Comparison of ENCODE assay signal across 10 cellular contexts in genomic region chr9:130045657-130046450, GRCh38. TPM values are rescaled to one million over a fixed set of nuclear protein-coding genes. Genes with fewer than 3 reads are reported as not detected.
DNase-seq lines count a peak whose midpoint lies in the region; ATAC-seq, FAIRE-seq and TF ChIP-seq lines count a peak whose summit lies in the region.
"Had no signal": no experiment of that assay in that cellular context is flagged by ENCODE, and none has a peak within 500 bp of the region (broad histone marks: within the 10 kb centered on the region; RNA-seq: fewer than 3 reads in every experiment).

No MANE protein-coding gene starts in this region.

- peak overlapping the region; percentile 81 for H3K4me3 ChIP-seq in DOHH2 (ENCODE audit: low read length)
- peak overlapping the region; percentile 32 for H3K4me3 ChIP-seq in NB4 (ENCODE audit: low read depth, low read length)
- H3K4me3 ChIP-seq in K562: no peak overlapping the region
- no peak overlapping the region for H3K4me3 ChIP-seq in parathyroid adenoma (ENCODE audit: low read depth, low read length)
- H3K4me3 ChIP-seq: uterus had no signal

- intact Hi-C loops in K562 (cut with micrococcal nuclease): no loop called here

- POLR2A ChIA-PET in K562 (lab: Yijun Ruan, JAX): interaction anchor here (0.7 to 1.7 kb wide), 2 partner anchors 7 to 181 kb away, joined by 3 to 7 read pairs; partner anchors contain the start of gene GPR107

- H4K20me1 ChIP-seq in DOHH2 (ENCODE audit: control insufficient read depth, insufficient read depth, low read depth, low read length) (no peaks in the 10 kb centered on the region), K562 (replicated peaks; ENCODE audit: control insufficient read depth, insufficient read depth, low read length) (no peaks in the 10 kb centered on the region; the same call in 1 of the 2 replicates)

- H3K36me3 ChIP-seq in DOHH2 (ENCODE audit: control insufficient read depth, low read length) (peaks cover 18% of the 10 kb centered on the region), K562 (ENCODE audit: control insufficient read depth, insufficient read depth, low read length) (no peaks in the 10 kb centered on the region), parathyroid adenoma (ENCODE audit: control insufficient read depth, insufficient read depth, low read length) (no peaks in the 10 kb centered on the region)
- H3K36me3 ChIP-seq: uterus had no signal

- TF ChIP-seq CTCF in DOHH2 (IDR thresholded peaks at IDR 0.05; ENCODE audit: low read depth, low read length, poor library complexity, severe bottlenecking) (no peak), NB4 (IDR thresholded peaks at IDR 0.05; ENCODE audit: low read depth, low read length) (no peak), K562 (IDR thresholded peaks at IDR 0.05 in 2 of 3, conservative IDR thresholded peaks at IDR 0.05 in 1 of 3; ENCODE audit: insufficient read depth in 2 of 3, low read depth in 1 of 3, low read length in 3 of 3) (no peak), parathyroid adenoma (IDR thresholded peaks at IDR 0.05) (no peak)

- H3K4me1 ChIP-seq in DOHH2 (ENCODE audit: control insufficient read depth, low read length) (peaks cover 46% of the 10 kb centered on the region), K562 (replicated peaks in 1 of 2; ENCODE audit: control insufficient read depth in 2 of 2, insufficient read depth in 2 of 2, low read length in 2 of 2) (peaks cover 27 to 30% of the 10 kb centered on the region in 2 experiments), parathyroid adenoma (no peaks in the 10 kb centered on the region)
- H3K4me1 ChIP-seq: uterus had no signal

- H3K79me2 ChIP-seq in DOHH2 (ENCODE audit: control insufficient read depth, low read length): peaks cover 33% of the 10 kb centered on the region
- no peaks in the 10 kb centered on the region; the same call in 2 of the 3 replicates for H3K79me2 ChIP-seq in K562 (ENCODE audit: control insufficient read depth, insufficient read depth, low read length)
- H3K79me2 ChIP-seq in parathyroid adenoma: peaks cover 3% of the 10 kb centered on the region

- TF ChIP-seq POLR2A in NB4 (IDR thresholded peaks at IDR 0.05; ENCODE audit: extremely low read depth, insufficient read length) (no peak), K562 (conservative IDR thresholded peaks at IDR 0.05) (no peak)

- H3K4me2 ChIP-seq in DOHH2 (ENCODE audit: low read length) (peak overlapping the region; percentile 76), K562 (ENCODE audit: insufficient read depth, low read length) (no peak overlapping the region), parathyroid adenoma (ENCODE audit: low read length) (no peak overlapping the region)

- ATAC-seq in K562: no peak
- ATAC-seq in HG03045 (IDR thresholded peaks at IDR 0.05; ENCODE audit: unreplicated experiment): no peak

- H3K9me2 ChIP-seq in DOHH2 (replicated peaks; ENCODE audit: control insufficient read depth, low read length): no peaks in the 10 kb centered on the region

- DNase-seq in NB4 (ENCODE audit: low read depth) (peak; percentile 29), K562 (ENCODE audit: extremely low read depth in 1 of 4, low spot score in 3 of 4) (no peak), foreskin melanocyte (no peak), DMS79 treated with DMSO at 0.1 percent for 48 hours (lab: John Stamatoyannopoulos, UW) (no peak)
- DNase-seq: NCI-H526, uterus had no signal

- H3K27me3 ChIP-seq in DOHH2 (ENCODE audit: control insufficient read depth, low read length) (no peaks in the 10 kb centered on the region), K562 (ENCODE audit: control insufficient read depth in 2 of 2, insufficient read depth in 2 of 2, low read length in 2 of 2) (peaks cover 5 to 12% of the 10 kb centered on the region in 2 experiments; a peak in 3 of 5 replicates), parathyroid adenoma (ENCODE audit: control insufficient read depth, insufficient read depth, low read length) (no peaks in the 10 kb centered on the region)
- H3K27me3 ChIP-seq: uterus had no signal

- no peak overlapping the region for H2AFZ ChIP-seq in K562 (ENCODE audit: low read depth, low read length)
- H2AFZ ChIP-seq in parathyroid adenoma: no peak overlapping the region

- in situ Hi-C loops in K562 (cut with MboI): no loop called here

- H3K9ac ChIP-seq in K562 (ENCODE audit: insufficient read depth in 1 of 2, low read depth in 2 of 2, low read length in 2 of 2) (no peak overlapping the region), parathyroid adenoma (no peak overlapping the region)

- peaks cover 37% of the 10 kb centered on the region for H3F3A ChIP-seq in DOHH2 (ENCODE audit: control insufficient read depth, insufficient read depth)

- H3K27ac ChIP-seq in DOHH2 (ENCODE audit: low read depth, low read length) (peak overlapping the region; percentile 92), K562 (ENCODE audit: extremely low read depth, low read depth, low read length) (peak overlapping the region; percentile 36; the same call in 1 of the 3 replicates), parathyroid adenoma (peak overlapping the region; percentile 11)

- H3K9me1 ChIP-seq in K562 (ENCODE audit: control insufficient read depth, insufficient read depth, low read length): no peaks in the 10 kb centered on the region

- no TSS peak for BruUV-seq in K562 (replicated peaks; lab: Mats Ljungman, UMichigan)

- no peak for FAIRE-seq in K562 (lab: Jason Lieb, UNC)
- FAIRE-seq: TTC549 had no signal

- no peak for TF ChIP-seq EP300 in K562 (IDR thresholded peaks at IDR 0.05; ENCODE audit: low read length)

- no peak for TF ChIP-seq RAD21 in K562 (CRISPR knock-in tag; conservative IDR thresholded peaks at IDR 0.05 in 1 of 2, IDR thresholded peaks at IDR 0.05 in 1 of 2)

- CTCF ChIA-PET in K562 (lab: Yijun Ruan, JAX; ENCODE audit: low intra/inter-chr PET ratio): no interaction called here

- H3K9me3 ChIP-seq in DOHH2 (ENCODE audit: control insufficient read depth, insufficient read depth, low read length) (no peaks in the 10 kb centered on the region), K562 (replicated peaks; ENCODE audit: control insufficient read depth, insufficient read depth, low read depth, low read length) (no peaks in the 10 kb centered on the region), parathyroid adenoma (ENCODE audit: control insufficient read depth, low read length) (no peaks in the 10 kb centered on the region)
- H3K9me3 ChIP-seq: uterus had no signal

- WGBS in K562 (ENCODE audit: insufficient coverage, low coverage, missing lambda C conversion rate): 12% methylated on average over 4 of the region's 4 CpGs

TF ChIP-seq in K562, 482 proteins besides CTCF, POLR2A, EP300 and RAD21 (continues in another document):
- no peak for TF ChIP-seq ZNF76 (CRISPR knock-in tag; IDR thresholded peaks at IDR 0.05; ENCODE audit: borderline replicate concordance)
- TF ChIP-seq ZNF57 (CRISPR knock-in tag; IDR thresholded peaks at IDR 0.05): no peak
- no peak for TF ChIP-seq THRAP3 (IDR thresholded peaks at IDR 0.05; ENCODE audit: borderline replicate concordance)
- no peak for TF ChIP-seq ZFP91 (CRISPR knock-in tag; IDR thresholded peaks at IDR 0.05)

RNA-seq across cellular contexts. Expression of gene FNBP1, which starts 2.9 kb away (rescaled TPM):
- 24.0 and 44.9 TPM in 2 replicates for total RNA-seq in K562 (2011; cell fraction: chromatin; rRNA removed; ENCODE audit: low replicate concordance)
- total RNA-seq in K562 (2011; cell fraction: nucleolus; rRNA removed): 8.5 and 10.9 TPM in 2 replicates
- 10.9 and 12.6 TPM in 2 replicates for total RNA-seq in K562 (2011; cell fraction: nucleoplasm; rRNA removed)
- total RNA-seq in K562 (2014; rRNA removed) (8.2 and 8.4 TPM in 2 replicates), K562 (2014; rRNA removed; fragmentation: Illumina TruSeq; extraction: Trizol) (6.9 and 13.2 TPM in 2 replicates), K562 (2015; rRNA removed; fragmentation: Illumina TruSeq; extraction: Trizol) (13.5 and 14.9 TPM in 2 replicates), K562 (2021) (8.5 and 10.7 TPM in 2 replicates)
- polyA plus RNA-seq in K562 (2011; rRNA removed) (7.2 and 7.6 TPM in 2 replicates), K562 (2014; fragmentation: Illumina TruSeq; extraction: Trizol) (6.1 TPM in 2 replicates), K562 (2014; fragmentation: Nextera tagmentation; extraction: Ambion mirVana) (1 to 10 TPM; 1.8 to 2.2 TPM), K562 (2014; rRNA removed) (5.4 and 8.0 TPM in 2 replicates)
- 2.2 and 4.2 TPM in 2 replicates for polyA plus RNA-seq in K562 (2011; cell fraction: cytosol; rRNA removed)
- 5.8 and 7.6 TPM in 2 replicates for polyA plus RNA-seq in K562 (2011; cell fraction: nucleus; rRNA removed)
- polyA plus RNA-seq in K562 (2012): 8.7 and 10.5 TPM in 2 replicates
- polyA minus RNA-seq in K562 (2011; rRNA and poly(A)+ RNA removed): 33.5 and 42.5 TPM in 2 replicates
- 7.9 and 8.7 TPM in 2 replicates for polyA minus RNA-seq in K562 (2011; cell fraction: cytosol; rRNA and poly(A)+ RNA removed)
- 3.4 and 8.0 TPM in 2 replicates for polyA minus RNA-seq in K562 (2011; cell fraction: nucleus; rRNA and poly(A)+ RNA removed)

RNA-seq across cellular contexts. Expression of gene GPR107, which starts 7.9 kb away (rescaled TPM):
- total RNA-seq in K562 (2011; cell fraction: chromatin; rRNA removed; ENCODE audit: low replicate concordance): 92.0 and 106 TPM in 2 replicates
- total RNA-seq in K562 (2011; cell fraction: nucleolus; rRNA removed): 120 and 136 TPM in 2 replicates
- total RNA-seq in K562 (2011; cell fraction: nucleoplasm; rRNA removed): 83.9 and 108 TPM in 2 replicates
- total RNA-seq in K562 (2014; rRNA removed): 9.2 and 10.0 TPM in 2 replicates
- 12.4 and 14.5 TPM in 2 replicates for total RNA-seq in K562 (2014; rRNA removed; fragmentation: Illumina TruSeq; extraction: Trizol)
- 13.5 and 14.6 TPM in 2 replicates for total RNA-seq in K562 (2015; rRNA removed; fragmentation: Illumina TruSeq; extraction: Trizol)
- 20.3 and 21.8 TPM in 2 replicates for total RNA-seq in K562 (2021)
- polyA plus RNA-seq in K562 (2011; rRNA removed): 28.2 and 34.6 TPM in 2 replicates
- 9.8 and 15.6 TPM in 2 replicates for polyA plus RNA-seq in K562 (2011; cell fraction: cytosol; rRNA removed)
- 23.2 and 28.9 TPM in 2 replicates for polyA plus RNA-seq in K562 (2011; cell fraction: nucleus; rRNA removed)
- 17.3 and 22.6 TPM in 2 replicates for polyA plus RNA-seq in K562 (2012)
- polyA plus RNA-seq in K562 (2014; fragmentation: Illumina TruSeq; extraction: Trizol): 19.5 and 27.8 TPM in 2 replicates
- 1 to 10 TPM; 3.2 to 3.5 TPM for polyA plus RNA-seq in K562 (2014; fragmentation: Nextera tagmentation; extraction: Ambion mirVana)
- 13.7 and 14.4 TPM in 2 replicates for polyA plus RNA-seq in K562 (2014; rRNA removed)
- 29.5 and 33.6 TPM in 2 replicates for polyA minus RNA-seq in K562 (2011; rRNA and poly(A)+ RNA removed)
- 13.0 and 13.7 TPM in 2 replicates for polyA minus RNA-seq in K562 (2011; cell fraction: cytosol; rRNA and poly(A)+ RNA removed)
- polyA minus RNA-seq in K562 (2011; cell fraction: nucleus; rRNA and poly(A)+ RNA removed): 12.8 and 25.0 TPM in 2 replicates

Comparison
In these comparisons a context has a peak if more than half of its experiments do, and no peak if none do; other contexts are left out.
1. H3K27ac ChIP-seq: peak in every context shown above with its lines; median percentile 92 in DOHH2; 36 in K562; 11 in parathyroid adenoma.
2. H3K4me3 ChIP-seq: peak in DOHH2 (single experiment) and NB4 (single experiment); none in K562 (single experiment) and parathyroid adenoma (single experiment).